In genomic region chr4:4694812-4695211, GRCh38 we compare ENCODE assay signal across 17 cellular contexts.
"Had no signal": no experiment of that assay in that cellular context is flagged by ENCODE, and none has a peak within 500 bp of the region (broad histone marks: within the 10 kb centered on the region; RNA-seq: fewer than 3 reads in every experiment).

No MANE protein-coding gene starts in this region.

- H3K4me1 ChIP-seq: left lung, transverse colon had no signal

- FAIRE-seq: keratinocyte had no signal

- H3K4me3 ChIP-seq: esophagus muscularis mucosa, gastroesophageal sphincter, left lung, lung, testis, transverse colon had no signal

- H3K27ac ChIP-seq: epithelial cell of prostate, esophagus muscularis mucosa, gastroesophageal sphincter, left lung, testis, transverse colon had no signal

- H3K36me3 ChIP-seq: esophagus muscularis mucosa, left lung, transverse colon had no signal

- DNase-seq: central memory CD4-positive, alpha-beta T cell; effector memory CD4-positive, alpha-beta T cell; glutamatergic neuron; immature natural killer cell; left lung; naive B cell; nephron progenitor cell; stimulated activated CD4-positive, alpha-beta T cell treated with anti-CD3 and anti-CD28 coated beads, Interleukin-4, amount 100 ng/mL, for 24 hours; stimulated activated naive CD8-positive, alpha-beta T cell treated with anti-CD3 and anti-CD28 coated beads, Interleukin-15, amount 100 ng/mL, for 72 hours; transverse colon had no signal

- H3K27me3 ChIP-seq: esophagus muscularis mucosa, gastroesophageal sphincter, left lung, testis, transverse colon had no signal

- ATAC-seq: gastroesophageal sphincter; left lung; stimulated activated memory B cell treated with anti-CD40 and anti-IgM and Interleukin-4, amounts not matched to agents 10 μg/mL and 1 μg/mL and 100 μg/mL, for 72 hours; stimulated activated naive CD8-positive, alpha-beta T cell treated with anti-CD3 and anti-CD28 coated beads, Interleukin-15, amount 100 ng/mL, for 72 hours had no signal

- H3K9me3 ChIP-seq: esophagus muscularis mucosa, gastroesophageal sphincter, left lung, testis, transverse colon had no signal
